1 cellular context compared by ENCODE assay signal in the genomic region with DNA sequence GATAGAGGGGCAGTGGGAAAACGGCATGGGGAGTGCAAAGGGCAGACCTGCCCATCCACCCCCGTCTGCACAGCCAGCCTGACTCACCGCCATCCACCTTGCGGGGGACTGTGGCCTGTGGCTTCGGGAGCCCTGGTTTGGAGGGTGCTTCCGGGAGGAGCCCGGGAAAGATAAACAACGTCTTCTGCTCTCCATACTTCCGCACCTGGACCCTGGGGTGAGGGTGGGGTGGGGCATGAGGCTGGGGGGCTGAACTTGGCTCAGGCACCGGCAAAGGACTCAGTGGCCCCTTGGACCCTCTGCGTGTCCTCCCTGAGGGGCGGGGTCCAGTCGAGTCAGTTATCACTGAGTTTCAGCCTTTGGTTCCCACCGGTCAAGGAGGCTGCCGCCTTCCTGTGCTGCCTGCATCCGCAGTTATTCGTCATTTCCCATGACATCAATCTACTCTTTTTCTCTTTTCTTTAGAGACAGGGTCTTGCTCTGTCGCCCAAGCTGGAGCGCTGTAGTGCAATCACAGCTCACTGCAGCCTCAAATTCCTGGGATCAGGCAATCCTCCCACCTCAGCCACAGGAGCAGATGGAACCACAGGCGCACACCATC.
TF ChIP-seq lines count a peak whose summit lies in the region.

No MANE protein-coding gene starts in this region.

TF ChIP-seq in HepG2, 621 proteins besides CTCF, POLR2A, EP300 and RAD21 (continued from another document and continues in another):
- TF ChIP-seq, protein P1, sequence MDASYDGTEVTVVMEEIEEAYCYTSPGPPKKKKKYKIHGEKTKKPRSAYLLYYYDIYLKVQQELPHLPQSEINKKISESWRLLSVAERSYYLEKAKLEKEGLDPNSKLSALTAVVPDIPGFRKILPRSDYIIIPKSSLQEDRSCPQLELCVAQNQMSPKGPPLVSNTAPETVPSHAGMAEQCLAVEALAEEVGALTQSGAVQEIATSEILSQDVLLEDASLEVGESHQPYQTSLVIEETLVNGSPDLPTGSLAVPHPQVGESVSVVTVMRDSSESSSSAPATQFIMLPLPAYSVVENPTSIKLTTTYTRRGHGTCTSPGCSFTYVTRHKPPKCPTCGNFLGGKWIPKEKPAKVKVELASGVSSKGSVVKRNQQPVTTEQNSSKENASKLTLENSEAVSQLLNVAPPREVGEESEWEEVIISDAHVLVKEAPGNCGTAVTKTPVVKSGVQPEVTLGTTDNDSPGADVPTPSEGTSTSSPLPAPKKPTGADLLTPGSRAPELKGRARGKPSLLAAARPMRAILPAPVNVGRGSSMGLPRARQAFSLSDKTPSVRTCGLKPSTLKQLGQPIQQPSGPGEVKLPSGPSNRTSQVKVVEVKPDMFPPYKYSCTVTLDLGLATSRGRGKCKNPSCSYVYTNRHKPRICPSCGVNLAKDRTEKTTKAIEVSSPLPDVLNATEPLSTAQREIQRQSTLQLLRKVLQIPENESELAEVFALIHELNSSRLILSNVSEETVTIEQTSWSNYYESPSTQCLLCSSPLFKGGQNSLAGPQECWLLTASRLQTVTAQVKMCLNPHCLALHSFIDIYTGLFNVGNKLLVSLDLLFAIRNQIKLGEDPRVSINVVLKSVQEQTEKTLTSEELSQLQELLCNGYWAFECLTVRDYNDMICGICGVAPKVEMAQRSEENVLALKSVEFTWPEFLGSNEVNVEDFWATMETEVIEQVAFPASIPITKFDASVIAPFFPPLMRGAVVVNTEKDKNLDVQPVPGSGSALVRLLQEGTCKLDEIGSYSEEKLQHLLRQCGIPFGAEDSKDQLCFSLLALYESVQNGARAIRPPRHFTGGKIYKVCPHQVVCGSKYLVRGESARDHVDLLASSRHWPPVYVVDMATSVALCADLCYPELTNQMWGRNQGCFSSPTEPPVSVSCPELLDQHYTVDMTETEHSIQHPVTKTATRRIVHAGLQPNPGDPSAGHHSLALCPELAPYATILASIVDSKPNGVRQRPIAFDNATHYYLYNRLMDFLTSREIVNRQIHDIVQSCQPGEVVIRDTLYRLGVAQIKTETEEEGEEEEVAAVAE (CRISPR knock-in tag; IDR thresholded peaks at IDR 0.05; ENCODE audit: borderline replicate concordance): 0 out of 2 replicates have a peak, but pooled peaks have one; percentile 18
- TF ChIP-seq GMEB1 (CRISPR knock-in tag; IDR thresholded peaks at IDR 0.05; ENCODE audit: borderline replicate concordance) (no peak), ZNF205 (CRISPR knock-in tag; IDR thresholded peaks at IDR 0.05) (no peak), ZNF776 (CRISPR knock-in tag; IDR thresholded peaks at IDR 0.05) (no peak), SKI (IDR thresholded peaks at IDR 0.05; ENCODE audit: partially characterized antibody) (peak; percentile 27), ZNF674 (CRISPR knock-in tag; IDR thresholded peaks at IDR 0.05; ENCODE audit: low read depth) (no peak), ZSCAN12 (CRISPR knock-in tag; IDR thresholded peaks at IDR 0.05) (no peak), SAP130 (CRISPR knock-in tag; IDR thresholded peaks at IDR 0.05; ENCODE audit: low read depth) (peak; percentile 79), KAT2B (IDR thresholded peaks at IDR 0.05; ENCODE audit: borderline replicate concordance, low read depth, low read length) (no peak), ZSCAN22 (CRISPR knock-in tag; IDR thresholded peaks at IDR 0.05) (no peak), KLF9 (CRISPR knock-in tag; IDR thresholded peaks at IDR 0.05; ENCODE audit: low read depth) (no peak), ZNF30 (CRISPR knock-in tag; IDR thresholded peaks at IDR 0.05) (no peak), THAP9 (CRISPR knock-in tag; IDR thresholded peaks at IDR 0.05; ENCODE audit: borderline replicate concordance) (no peak), ZBTB1 (CRISPR knock-in tag; IDR thresholded peaks at IDR 0.05; ENCODE audit: borderline replicate concordance) (no peak), ZBTB38 (CRISPR knock-in tag; IDR thresholded peaks at IDR 0.05) (peak; percentile 88), ZNF318 (CRISPR knock-in tag; IDR thresholded peaks at IDR 0.05) (no peak)
- TF ChIP-seq, protein P2, sequence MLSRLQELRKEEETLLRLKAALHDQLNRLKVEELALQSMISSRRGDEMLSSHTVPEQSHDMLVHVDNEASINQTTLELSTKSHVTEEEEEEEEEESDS (CRISPR knock-in tag; IDR thresholded peaks at IDR 0.05; ENCODE audit: borderline replicate concordance): no peak
- TF ChIP-seq, protein P3, sequence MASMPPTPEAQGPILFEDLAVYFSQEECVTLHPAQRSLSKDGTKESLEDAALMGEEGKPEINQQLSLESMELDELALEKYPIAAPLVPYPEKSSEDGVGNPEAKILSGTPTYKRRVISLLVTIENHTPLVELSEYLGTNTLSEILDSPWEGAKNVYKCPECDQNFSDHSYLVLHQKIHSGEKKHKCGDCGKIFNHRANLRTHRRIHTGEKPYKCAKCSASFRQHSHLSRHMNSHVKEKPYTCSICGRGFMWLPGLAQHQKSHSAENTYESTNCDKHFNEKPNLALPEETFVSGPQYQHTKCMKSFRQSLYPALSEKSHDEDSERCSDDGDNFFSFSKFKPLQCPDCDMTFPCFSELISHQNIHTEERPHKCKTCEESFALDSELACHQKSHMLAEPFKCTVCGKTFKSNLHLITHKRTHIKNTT (CRISPR knock-in tag; IDR thresholded peaks at IDR 0.05): no peak
- TF ChIP-seq, protein P4, sequence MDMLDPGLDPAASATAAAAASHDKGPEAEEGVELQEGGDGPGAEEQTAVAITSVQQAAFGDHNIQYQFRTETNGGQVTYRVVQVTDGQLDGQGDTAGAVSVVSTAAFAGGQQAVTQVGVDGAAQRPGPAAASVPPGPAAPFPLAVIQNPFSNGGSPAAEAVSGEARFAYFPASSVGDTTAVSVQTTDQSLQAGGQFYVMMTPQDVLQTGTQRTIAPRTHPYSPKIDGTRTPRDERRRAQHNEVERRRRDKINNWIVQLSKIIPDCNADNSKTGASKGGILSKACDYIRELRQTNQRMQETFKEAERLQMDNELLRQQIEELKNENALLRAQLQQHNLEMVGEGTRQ (IDR thresholded peaks at IDR 0.05; ENCODE audit: low read depth, low read length): no peak
- TF ChIP-seq, protein P4 (CRISPR knock-in tag; IDR thresholded peaks at IDR 0.05; ENCODE audit: borderline replicate concordance): no peak
- TF ChIP-seq, protein P5, sequence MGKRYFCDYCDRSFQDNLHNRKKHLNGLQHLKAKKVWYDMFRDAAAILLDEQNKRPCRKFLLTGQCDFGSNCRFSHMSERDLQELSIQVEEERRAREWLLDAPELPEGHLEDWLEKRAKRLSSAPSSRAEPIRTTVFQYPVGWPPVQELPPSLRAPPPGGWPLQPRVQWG (CRISPR knock-in tag; IDR thresholded peaks at IDR 0.05; ENCODE audit: borderline replicate concordance, low read depth): no peak
- TF ChIP-seq, protein P6, sequence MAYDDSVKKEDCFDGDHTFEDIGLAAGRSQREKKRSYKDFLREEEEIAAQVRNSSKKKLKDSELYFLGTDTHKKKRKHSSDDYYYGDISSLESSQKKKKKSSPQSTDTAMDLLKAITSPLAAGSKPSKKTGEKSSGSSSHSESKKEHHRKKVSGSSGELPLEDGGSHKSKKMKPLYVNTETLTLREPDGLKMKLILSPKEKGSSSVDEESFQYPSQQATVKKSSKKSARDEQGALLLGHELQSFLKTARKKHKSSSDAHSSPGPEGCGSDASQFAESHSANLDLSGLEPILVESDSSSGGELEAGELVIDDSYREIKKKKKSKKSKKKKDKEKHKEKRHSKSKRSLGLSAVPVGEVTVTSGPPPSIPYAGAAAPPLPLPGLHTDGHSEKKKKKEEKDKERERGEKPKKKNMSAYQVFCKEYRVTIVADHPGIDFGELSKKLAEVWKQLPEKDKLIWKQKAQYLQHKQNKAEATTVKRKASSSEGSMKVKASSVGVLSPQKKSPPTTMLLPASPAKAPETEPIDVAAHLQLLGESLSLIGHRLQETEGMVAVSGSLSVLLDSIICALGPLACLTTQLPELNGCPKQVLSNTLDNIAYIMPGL (CRISPR knock-in tag; IDR thresholded peaks at IDR 0.05; ENCODE audit: borderline replicate concordance in 1 of 2, low read depth in 1 of 2): no peak; a peak in 1 of 4 replicates
- TF ChIP-seq, protein P7, sequence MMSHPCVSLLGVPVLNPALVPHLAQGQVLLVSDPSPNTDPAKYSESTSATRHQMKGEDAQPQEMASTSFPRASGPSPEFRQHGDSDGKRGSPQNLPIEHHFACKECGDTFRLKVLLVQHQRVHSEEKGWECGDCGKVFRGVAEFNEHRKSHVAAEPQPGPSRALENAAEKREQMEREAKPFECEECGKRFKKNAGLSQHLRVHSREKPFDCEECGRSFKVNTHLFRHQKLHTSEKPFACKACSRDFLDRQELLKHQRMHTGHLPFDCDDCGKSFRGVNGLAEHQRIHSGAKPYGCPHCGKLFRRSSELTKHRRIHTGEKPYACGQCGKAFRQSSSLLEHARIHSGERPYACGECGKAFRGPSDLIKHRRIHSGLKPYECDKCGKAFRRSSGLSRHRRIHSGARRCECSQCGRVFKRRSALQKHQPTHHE (CRISPR knock-in tag; IDR thresholded peaks at IDR 0.05; ENCODE audit: borderline replicate concordance): no peak
